ENCODE assay signal across 8 cellular contexts in genomic region chr4:86939737-86940141, GRCh38. TPM values are rescaled to one million over a fixed set of nuclear protein-coding genes. Genes with fewer than 3 reads are reported as not detected.
DNase-seq lines count a peak whose midpoint lies in the region; ATAC-seq and TF ChIP-seq lines count a peak whose summit lies in the region.

No MANE protein-coding gene starts in this region.

- H3K9ac ChIP-seq in BLaER1 = peak overlapping the region; percentile 92

- H3K9me3 Mint-ChIP-seq in stimulated activated naive B cell treated with anti-CD40 and anti-IgM and Interleukin-4, amounts not matched to agents 10 μg/mL and 1 μg/mL and 100 μg/mL, for 72 hours = no peaks in the 10 kb centered on the region
- no peaks in the 10 kb centered on the region for H3K9me3 Mint-ChIP-seq in chondrocyte (ENCODE audit: low read depth)

- H3K9me3 ChIP-seq in BLaER1 = no peaks in the 10 kb centered on the region
- no peaks in the 10 kb centered on the region for H3K9me3 ChIP-seq in adrenal gland (replicated peaks in 1 of 3)

- TF ChIP-seq CTCF in adrenal gland (IDR thresholded peaks at IDR 0.05) = no peak
- TF ChIP-seq CTCF in chondrocyte (IDR thresholded peaks at IDR 0.05) = no peak

- H3K4me1 ChIP-seq in BLaER1 (peaks cover 69% of the 10 kb centered on the region), adrenal gland (replicated peaks in 1 of 2) (peaks cover 32 to 58% of the 10 kb centered on the region in 2 donors)

- intact Hi-C loops in adrenal gland (cut with DNase I) = loop anchor here (5.0 to 10.0 kb wide), 2 partner anchors 65 to 68 kb away; no protein-coding TSS in a partner anchor

- H3K4me2 ChIP-seq in BLaER1 = peak overlapping the region; percentile 94

- no peaks in the 10 kb centered on the region for H4K20me1 ChIP-seq in BLaER1

- peaks cover 38 to 72% of the 10 kb centered on the region in 2 donors for H3K4me1 Mint-ChIP-seq in stimulated activated naive B cell treated with anti-CD40 and anti-IgM and Interleukin-4, amounts not matched to agents 10 μg/mL and 1 μg/mL and 100 μg/mL, for 72 hours
- peaks cover 38% of the 10 kb centered on the region for H3K4me1 Mint-ChIP-seq in chondrocyte (ENCODE audit: low read depth)

- ATAC-seq in GM19351 (IDR thresholded peaks at IDR 0.05; ENCODE audit: unreplicated experiment) (peak; percentile 63), HG03196 (IDR thresholded peaks at IDR 0.05; ENCODE audit: unreplicated experiment) (peak; percentile 54)
- peak; percentile 50 to 55 for ATAC-seq in stimulated activated naive B cell treated with anti-CD40 and anti-IgM and Interleukin-4, amounts not matched to agents 10 μg/mL and 1 μg/mL and 100 μg/mL, for 72 hours (replicated peaks)

- H3K36me3 ChIP-seq in BLaER1 = no peaks in the 10 kb centered on the region
- no peaks in the 10 kb centered on the region for H3K36me3 ChIP-seq in adrenal gland (replicated peaks in 1 of 2)

- DNase-seq in adrenal gland = no peak
- DNase-seq in stimulated activated naive B cell treated with anti-CD40 and anti-IgM and Interleukin-4, amounts not matched to agents 10 μg/mL and 1 μg/mL and 100 μg/mL, for 72 hours = peak; percentile 43
- no peak for DNase-seq in chondrocyte (ENCODE audit: low spot score)
- no peak for DNase-seq in 8988T
- no peak for DNase-seq in NCI-H1105 treated with DMSO at 0.1 percent for 48 hours (lab: John Stamatoyannopoulos, UW)

- H3K27ac Mint-ChIP-seq in stimulated activated naive B cell treated with anti-CD40 and anti-IgM and Interleukin-4, amounts not matched to agents 10 μg/mL and 1 μg/mL and 100 μg/mL, for 72 hours = peak overlapping the region; percentile 76
- no peak overlapping the region for H3K27ac Mint-ChIP-seq in chondrocyte (ENCODE audit: unreplicated experiment)

- no peaks in the 10 kb centered on the region for H3K27me3 Mint-ChIP-seq in stimulated activated naive B cell treated with anti-CD40 and anti-IgM and Interleukin-4, amounts not matched to agents 10 μg/mL and 1 μg/mL and 100 μg/mL, for 72 hours
- no peaks in the 10 kb centered on the region for H3K27me3 Mint-ChIP-seq in chondrocyte (ENCODE audit: low read depth)

- peaks cover 0 to 5% of the 10 kb centered on the region in 2 donors for H3K36me3 Mint-ChIP-seq in stimulated activated naive B cell treated with anti-CD40 and anti-IgM and Interleukin-4, amounts not matched to agents 10 μg/mL and 1 μg/mL and 100 μg/mL, for 72 hours
- H3K36me3 Mint-ChIP-seq in chondrocyte (ENCODE audit: low read depth) = no peaks in the 10 kb centered on the region

- peak overlapping the region; percentile 85 for H3K27ac ChIP-seq in BLaER1
- peak overlapping the region in 3 of 5 donors; percentile 3 to 54 (median 46) for H3K27ac ChIP-seq in adrenal gland

- TF ChIP-seq POLR2A in adrenal gland (IDR thresholded peaks at IDR 0.05) = no peak

- no peaks in the 10 kb centered on the region for H3K27me3 ChIP-seq in BLaER1
- H3K27me3 ChIP-seq in adrenal gland = no peaks in the 10 kb centered on the region

- H3K4me3 ChIP-seq in BLaER1 (peak overlapping the region; percentile 95), adrenal gland (no peak overlapping the region)

- peak overlapping the region; percentile 21 to 25 for H3K4me3 Mint-ChIP-seq in stimulated activated naive B cell treated with anti-CD40 and anti-IgM and Interleukin-4, amounts not matched to agents 10 μg/mL and 1 μg/mL and 100 μg/mL, for 72 hours
- H3K4me3 Mint-ChIP-seq in chondrocyte (ENCODE audit: unreplicated experiment) = no peak overlapping the region

- 83 to 88% (median 87%) methylated on average over 5 of the region's 5 CpGs for WGBS in adrenal gland, 4 donors

RNA-seq across cellular contexts. Expression of gene AFF1, which starts 4.9 kb away (rescaled TPM):
- total RNA-seq in adrenal gland = 100 to 1,000 TPM in 1 of 8 donors, 10 to 100 TPM in 7; 42.1 to 109 (median 63.3) TPM
- 10 to 100 TPM in 2 of 3 donors, 1 to 10 TPM in 1; 9.9 to 44.1 (median 26.2) TPM for polyA plus RNA-seq in adrenal gland
- total RNA-seq in chondrocyte = 25.9 to 41.0 TPM (median 28.5 TPM) in 3 replicates

RNA-seq across cellular contexts. Expression of gene C4orf36, which starts 47.5 kb away (rescaled TPM):
- 1 to 10 TPM in 3 of 8 donors, under 1 TPM in 4, not detected in 1; 0.28 to 2.0 (median 0.61) TPM for total RNA-seq in adrenal gland
- polyA plus RNA-seq in adrenal gland = under 1 TPM in 1 of 3 donors, not detected in 2; 0.20 TPM
- 0.60 TPM in 1 of 3 replicates, not detected in the others for total RNA-seq in chondrocyte
